In the genomic region with DNA sequence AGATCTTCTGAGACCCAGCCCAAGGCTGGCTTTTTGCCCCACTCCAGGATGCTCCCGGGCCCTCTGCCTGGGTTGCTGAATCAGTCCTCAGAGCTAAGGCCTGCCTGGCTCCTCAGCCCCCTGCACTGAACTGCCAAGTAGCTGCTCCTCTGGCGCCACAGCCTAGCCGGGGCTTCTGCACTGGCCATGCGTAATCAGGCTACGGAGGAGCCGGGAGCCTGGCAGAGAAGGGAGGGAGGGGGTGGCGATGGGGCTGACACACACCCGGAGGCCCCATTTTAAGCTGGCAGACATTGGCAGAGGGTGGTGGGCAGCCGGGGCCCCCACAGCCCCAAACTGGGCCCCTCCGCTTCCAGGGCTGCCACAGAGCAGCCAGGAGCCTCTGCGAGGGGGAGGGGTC, we compare ENCODE assay signal across 20 cellular contexts. TPM values are rescaled to one million over a fixed set of nuclear protein-coding genes. Genes with fewer than 3 reads are reported as not detected.
DNase-seq lines count a peak whose midpoint lies in the region; ATAC-seq, FAIRE-seq and TF ChIP-seq lines count a peak whose summit lies in the region.
"Had no signal": no experiment of that assay in that cellular context is flagged by ENCODE, and none has a peak within 500 bp of the region (broad histone marks: within the 10 kb centered on the region; RNA-seq: fewer than 3 reads in every experiment).

No MANE protein-coding gene starts in this region.

- TF ChIP-seq POLR2A in HepG2 (IDR thresholded peaks at IDR 0.05; ENCODE audit: insufficient read depth in 1 of 2, low read depth in 2 of 2, low read length in 2 of 2) = no peak

- no TSS peak for BruUV-seq in HepG2 (replicated peaks; lab: Mats Ljungman, UMichigan)

- no peaks in the 10 kb centered on the region for H3K79me2 ChIP-seq in HepG2 (ENCODE audit: insufficient read depth, low read length)

- TF ChIP-seq CTCF in liver (IDR thresholded peaks at IDR 0.05; ENCODE audit: low read depth, low read length, missing input control) (no peak), HepG2 (CRISPR knock-in tag; IDR thresholded peaks at IDR 0.05) (no peak), neutrophil (IDR thresholded peaks at IDR 0.05) (no peak), upper lobe of right lung (IDR thresholded peaks at IDR 0.05) (no peak)

- no peak overlapping the region for H2AFZ ChIP-seq in HepG2 (ENCODE audit: low read length)

- peaks cover 14 to 33% (median 25%) of the 10 kb centered on the region in 4 donors for H3K4me1 ChIP-seq in liver (ENCODE audit: control insufficient read depth in 4 of 4, insufficient read depth in 4 of 4, low read length in 3 of 4)
- H3K4me1 ChIP-seq in HepG2 (ENCODE audit: insufficient read depth, low read length) = peaks cover 21% of the 10 kb centered on the region
- peaks cover 89 to 95% of the 10 kb centered on the region in 2 experiments for H3K4me1 ChIP-seq in neutrophil (ENCODE audit: control insufficient read depth in 1 of 2, insufficient read depth in 1 of 2, low read depth in 1 of 2, low read length in 1 of 2)
- H3K4me1 ChIP-seq in upper lobe of right lung = peaks cover 6% of the 10 kb centered on the region
- H3K4me1 ChIP-seq: HAP-1 had no signal

- H3K9ac ChIP-seq in liver (ENCODE audit: low read depth in 1 of 2, low read length in 2 of 2) (no peak overlapping the region), HepG2 (ENCODE audit: insufficient read depth, low read depth, low read length) (no peak overlapping the region)

- H3K27me3 ChIP-seq in liver (ENCODE audit: control insufficient read depth in 4 of 4, insufficient read depth in 4 of 4, low read length in 3 of 4) = no peaks in the 10 kb centered on the region
- peaks cover 5 to 57% of the 10 kb centered on the region in 2 experiments for H3K27me3 ChIP-seq in HepG2 (ENCODE audit: control insufficient read depth in 1 of 2, insufficient read depth in 2 of 2, low read length in 2 of 2)
- H3K27me3 ChIP-seq in neutrophil = no peaks in the 10 kb centered on the region
- H3K27me3 ChIP-seq in upper lobe of right lung = no peaks in the 10 kb centered on the region

- no peak overlapping the region for H3K4me2 ChIP-seq in HepG2 (ENCODE audit: low read depth, low read length)

- H3K9me3 ChIP-seq in liver (ENCODE audit: control insufficient read depth in 4 of 4, low read length in 3 of 4) (no peaks in the 10 kb centered on the region), HepG2 (ENCODE audit: low read length) (no peaks in the 10 kb centered on the region), neutrophil (no peaks in the 10 kb centered on the region), upper lobe of right lung (no peaks in the 10 kb centered on the region)
- H3K9me3 ChIP-seq: HAP-1 had no signal

- in situ Hi-C loops in HepG2 (cut with HindIII; ENCODE audit: extremely low pct_ligation_motif_present, low pct_unique_long_range_greater_than_20kb) = no loop called here

- H3K36me3 ChIP-seq in liver (ENCODE audit: control insufficient read depth in 4 of 4, insufficient read depth in 3 of 4, low read depth in 1 of 4, low read length in 3 of 4) = no peaks in the 10 kb centered on the region
- no peaks in the 10 kb centered on the region for H3K36me3 ChIP-seq in HepG2 (replicated peaks in 1 of 2; ENCODE audit: control insufficient read depth in 1 of 2, insufficient read depth in 2 of 2, low read length in 2 of 2)
- H3K36me3 ChIP-seq in neutrophil = no peaks in the 10 kb centered on the region
- H3K36me3 ChIP-seq in upper lobe of right lung = no peaks in the 10 kb centered on the region
- H3K36me3 ChIP-seq: HAP-1 had no signal

- WGBS in liver = 89% methylated on average over 11 of the region's 11 CpGs
- WGBS in HepG2 (ENCODE audit: low lambda C conversion rate) = 64% methylated on average over 6 of the region's 11 CpGs

- no peak overlapping the region for H3K4me3 ChIP-seq in liver (ENCODE audit: low read depth in 1 of 3, low read length in 3 of 3)
- H3K4me3 ChIP-seq in HepG2 (replicated peaks in 1 of 3; ENCODE audit: insufficient read depth in 1 of 3, low read depth in 2 of 3, low read length in 3 of 3) = no peak overlapping the region
- no peak overlapping the region for H3K4me3 ChIP-seq in neutrophil (ENCODE audit: low read depth in 1 of 2, low read length in 1 of 2)
- no peak overlapping the region for H3K4me3 ChIP-seq in upper lobe of right lung
- H3K4me3 ChIP-seq: HAP-1 had no signal

- intact Hi-C loops in HepG2 (cut with micrococcal nuclease; ENCODE audit: unreplicated experiment) (no loop called here), head of caudate nucleus (cut with DNase I) (no loop called here), upper lobe of right lung (cut with DNase I) (no loop called here)

- TF ChIP-seq RAD21 in liver (IDR thresholded peaks at IDR 0.05) = no peak
- no peak for TF ChIP-seq RAD21 in HepG2 (CRISPR knock-in tag; IDR thresholded peaks at IDR 0.05)

- no peak for FAIRE-seq in HepG2 (lab: Jason Lieb, UNC)
- FAIRE-seq: G401.6 had no signal

- H4K20me1 ChIP-seq in HepG2 (ENCODE audit: insufficient read depth, low read length) = no peaks in the 10 kb centered on the region

- DNase-seq in HepG2 (ENCODE audit: low spot score) = no peak
- peak in 31 of 42 donors; percentile 6 to 85 (median 47) for DNase-seq in head of caudate nucleus
- no peak for DNase-seq in upper lobe of right lung
- no peak for DNase-seq in UCSD-AML1 (lab: John Stamatoyannopoulos, UW; ENCODE audit: unreplicated experiment)
- no peak for DNase-seq in MV-4-11 (lab: John Stamatoyannopoulos, UW)
- DNase-seq in activated naive CD4-positive, alpha-beta T cell (lab: John Stamatoyannopoulos, UW) = no peak
- DNase-seq: 8988T; CD4-positive, CD25-positive, alpha-beta regulatory T cell; COR-L47; NCI-H1105 treated with DMSO at 0.1 percent for 48 hours; NCI-H1694; NCI-H2081 treated with DMSO at 0.1 percent for 48 hours; NCI-H510A; NCI-H774; RPMI8226; SHP77 treated with DMSO at 0.1 percent for 48 hours had no signal

- TF ChIP-seq EP300 in HepG2 (IDR thresholded peaks at IDR 0.05; ENCODE audit: low read depth in 2 of 2, low read length in 2 of 2) (no peak), HepG2 (CRISPR knock-in tag; IDR thresholded peaks at IDR 0.05; ENCODE audit: borderline replicate concordance) (no peak)

- POLR2A ChIA-PET in HepG2 (lab: Yijun Ruan, JAX) = no interaction called here

- CTCF ChIA-PET in HepG2 (lab: Yijun Ruan, JAX; ENCODE audit: low intra/inter-chr PET ratio, low total read pairs) = no interaction called here

- H3K27ac ChIP-seq in liver (ENCODE audit: low read depth in 1 of 2, low read length in 2 of 2) (peak overlapping the region; percentile 79 to 81), HepG2 (ENCODE audit: extremely low read length, insufficient read depth, low read length) (no peak overlapping the region), neutrophil (peak overlapping the region; percentile 90), upper lobe of right lung (no peak overlapping the region)

- ATAC-seq in HepG2 (no peak; the same call in 2 of the 3 replicates), upper lobe of right lung (peak; percentile 11)

TF ChIP-seq in liver, 16 proteins besides CTCF, POLR2A, EP300 and RAD21 (continues in another document):
- no peak for TF ChIP-seq NR2F2 (IDR thresholded peaks at IDR 0.05)
- TF ChIP-seq FOXA1 (IDR thresholded peaks at IDR 0.05) = no peak
- TF ChIP-seq GABPA (IDR thresholded peaks at IDR 0.05 in 1 of 2, conservative IDR thresholded peaks at IDR 0.05 in 1 of 2) = no peak
- TF ChIP-seq JUND (IDR thresholded peaks at IDR 0.05) = no peak

TF ChIP-seq in HepG2, 621 proteins besides CTCF, POLR2A, EP300 and RAD21:
- no peak for TF ChIP-seq HOXA5 (CRISPR knock-in tag; IDR thresholded peaks at IDR 0.05)

RNA-seq across cellular contexts. Expression of a gene that starts 38.7 kb away (rescaled TPM):
- total RNA-seq in liver (10 to 100 TPM in 1 of 2 donors, 1 to 10 TPM in 1; 3.3 to 37.9 TPM), HepG2 (2016; rRNA removed; fragmentation: Illumina TruSeq; extraction: Trizol) (not detected in 2 replicates), upper lobe of right lung (164 TPM)
- polyA plus RNA-seq in liver (10 to 100 TPM; 43.5 to 93.1 TPM), HepG2 (2011; rRNA removed) (0.12 and 0.20 TPM in 2 replicates)
- total RNA-seq in HepG2 (2016; cell fraction: cytosol; rRNA removed; fragmentation: Illumina TruSeq; extraction: Trizol; ENCODE audit: low read depth) = not detected in 2 replicates
- not detected in 2 replicates for total RNA-seq in HepG2 (2016; cell fraction: insoluble cytoplasmic fraction; rRNA removed; fragmentation: Illumina TruSeq; extraction: Trizol)
- total RNA-seq in HepG2 (2016; cell fraction: membrane; rRNA removed; fragmentation: Illumina TruSeq; extraction: Trizol) = not detected in 2 replicates
- not detected in 2 replicates for total RNA-seq in HepG2 (2016; cell fraction: nucleus; rRNA removed; fragmentation: Illumina TruSeq; extraction: Trizol)
- 0.18 and 0.23 TPM in 2 replicates for polyA plus RNA-seq in HepG2 (2011; cell fraction: cytosol; rRNA removed)
- polyA plus RNA-seq in HepG2 (2011; cell fraction: nucleus; rRNA removed) = 0.17 and 0.27 TPM in 2 replicates
- polyA plus RNA-seq in HepG2 (2012) = not detected in 2 replicates
- 0.09 TPM in 1 of 2 replicates, not detected in the other for polyA plus RNA-seq in HepG2 (2016; cell fraction: cytosol; fragmentation: Illumina TruSeq; extraction: Trizol; ENCODE audit: low read depth)
- polyA plus RNA-seq in HepG2 (2016; cell fraction: insoluble cytoplasmic fraction; fragmentation: Illumina TruSeq; extraction: Trizol; ENCODE audit: low read depth) = not detected in 2 replicates
- 0.15 TPM in 1 of 2 replicates, not detected in the other for polyA plus RNA-seq in HepG2 (2016; cell fraction: membrane; fragmentation: Illumina TruSeq; extraction: Trizol; ENCODE audit: low read depth)
- polyA plus RNA-seq in HepG2 (2016; cell fraction: nucleus; fragmentation: Illumina TruSeq; extraction: Trizol; ENCODE audit: insufficient read depth, low read depth) = 0.30 TPM in 1 of 2 replicates, not detected in the other
- 1.3 TPM in 1 of 2 replicates, not detected in the other for polyA minus RNA-seq in HepG2 (2011; rRNA and poly(A)+ RNA removed; ENCODE audit: low replicate concordance)
- polyA minus RNA-seq in HepG2 (2011; cell fraction: cytosol; rRNA and poly(A)+ RNA removed) = not detected in 2 replicates
- not detected in 2 replicates for polyA minus RNA-seq in HepG2 (2011; cell fraction: nucleus; rRNA and poly(A)+ RNA removed)
- total RNA-seq: CD4-positive, CD25-positive, alpha-beta regulatory T cell had no signal
- polyA plus RNA-seq: CD4-positive, CD25-positive, alpha-beta regulatory T cell had no signal

Comparison
In these comparisons a context has a peak if more than half of its experiments do, and no peak if none do; other contexts are left out.
1. H3K27ac ChIP-seq: peak in liver (2 of 2) and neutrophil (single experiment); none in HepG2 (single experiment) and upper lobe of right lung (single experiment).
2. DNase-seq: peak in head of caudate nucleus (31 of 42); none in HepG2 (single experiment), upper lobe of right lung (single experiment), UCSD-AML1 (single experiment), MV-4-11 (single experiment) and activated naive CD4-positive, alpha-beta T cell (0 of 4).